In genomic region chr6:123001540-123001939, GRCh38 we compare ENCODE assay signal across 35 cellular contexts. TPM values are rescaled to one million over a fixed set of nuclear protein-coding genes. Genes with fewer than 3 reads are reported as not detected.
"Had no signal": no experiment of that assay in that cellular context is flagged by ENCODE, and none has a peak within 500 bp of the region (broad histone marks: within the 10 kb centered on the region; RNA-seq: fewer than 3 reads in every experiment).

No MANE protein-coding gene starts in this region.

- H3K27ac ChIP-seq: adrenal gland, body of pancreas, breast epithelium, cardiac muscle cell, colonic mucosa had no signal

- DNase-seq: activated CD4-positive, alpha-beta memory T cell treated with anti-CD3 and anti-CD28 coated beads for 36 hours; activated CD4-positive, alpha-beta T cell treated with anti-CD3 and anti-CD28 coated beads for 36 hours; activated CD4-positive, alpha-beta T cell treated with anti-CD3 and anti-CD28 coated beads, Interleukin-2, amount 10 ng/mL, durations not matched to agents 24 days and 14 days; activated CD4-positive, CD25-positive, alpha-beta regulatory T cell; activated CD4-positive, CD25-positive, alpha-beta regulatory T cell treated with anti-CD3 and anti-CD28 coated beads, Interleukin-2, amount 50 U/mL, for 72 hours; activated CD8-positive, alpha-beta memory T cell treated with anti-CD3 and anti-CD28 coated beads, Interleukin-2, amount 10 ng/mL, durations not matched to agents 7 days and 5 days; activated CD8-positive, alpha-beta memory T cell treated with anti-CD3 and anti-CD28 coated beads, Interleukin-2, amount 50 U/mL, for 4 hours; activated CD8-positive, alpha-beta T cell treated with anti-CD3 and anti-CD28 coated beads, Interleukin-2, amount 10 ng/mL, durations not matched to agents 7 days and 5 days; activated effector memory CD4-positive, alpha-beta T cell treated with anti-CD3 and anti-CD28 coated beads, Interleukin-2, amount 50 U/mL, for 16 hours; activated naive CD4-positive, alpha-beta T cell treated with anti-CD3 and anti-CD28 coated beads for 36 hours; activated naive CD8-positive, alpha-beta T cell treated with anti-CD3 and anti-CD28 coated beads for 36 hours; activated naive CD8-positive, alpha-beta T cell treated with anti-CD3 and anti-CD28 coated beads, Interleukin-2, amount 50 U/mL, for 24 hours; activated T-cell treated with anti-CD3 and anti-CD28 coated beads, Interleukin-2, amount 50 U/mL, for 1 hour; activated T-cell treated with anti-CD3 and anti-CD28 coated beads, Interleukin-2, amount 50 U/mL, for 48 hours; adrenal gland; amygdala; aorta; body of pancreas; central memory CD4-positive, alpha-beta T cell; cerebellar nuclear complex; colonic mucosa; effector CD8-positive, alpha-beta T cell; foreskin fibroblast; head of caudate nucleus; T-helper 2 cell had no signal

- H3K4me1 ChIP-seq: adrenal gland, colonic mucosa had no signal

- FAIRE-seq: frontal cortex had no signal

- H3K4me3 ChIP-seq: adrenal gland, body of pancreas, breast epithelium, cardiac muscle cell, colonic mucosa had no signal

- H3K9me3 Mint-ChIP-seq: activated CD4-positive, alpha-beta memory T cell treated with anti-CD3 and anti-CD28 coated beads for 36 hours; activated CD4-positive, alpha-beta T cell treated with anti-CD3 and anti-CD28 coated beads, Interleukin-2, amount 10 ng/mL, durations not matched to agents 24 days and 14 days; activated naive CD4-positive, alpha-beta T cell treated with anti-CD3 and anti-CD28 coated beads for 36 hours; activated naive CD4-positive, alpha-beta T cell treated with anti-CD3 and anti-CD28 coated beads, Interleukin-2, amount 50 U/mL, for 24 hours; activated naive CD8-positive, alpha-beta T cell treated with anti-CD3 and anti-CD28 coated beads for 36 hours; activated naive CD8-positive, alpha-beta T cell treated with anti-CD3 and anti-CD28 coated beads, Interleukin-2, amount 50 U/mL, for 24 hours; activated T-helper 1 cell treated with anti-CD3 and anti-CD28 coated beads, Interleukin-12 subunit alpha, Interleukin-12 subunit beta, Interleukin-2, Interleukin-4 antibody, amounts not matched to agents 30 ng/mL and 10 ng/mL and 1 ng/mL, durations not matched to agents 14 hours and 24 hours and 36 hours; activated T-helper 2 cell treated with anti-CD3 and anti-CD28 coated beads, Interferon-gamma antibody, Interleukin-2, Interleukin-4, amounts not matched to agents 10 μg/mL and 5 μg/mL and 100 μg/mL, durations not matched to agents 14 hours and 24 hours and 36 hours had no signal

- H3K36me3 Mint-ChIP-seq: activated CD4-positive, alpha-beta memory T cell treated with anti-CD3 and anti-CD28 coated beads for 36 hours; activated CD8-positive, alpha-beta memory T cell treated with anti-CD3 and anti-CD28 coated beads, Interleukin-2, amount 10 ng/mL, durations not matched to agents 7 days and 5 days; activated naive CD4-positive, alpha-beta T cell treated with anti-CD3 and anti-CD28 coated beads, Interleukin-2, amount 50 U/mL, for 24 hours had no signal

- H3K4me3 Mint-ChIP-seq: activated CD4-positive, alpha-beta memory T cell treated with anti-CD3 and anti-CD28 coated beads for 36 hours; activated CD4-positive, alpha-beta T cell treated with anti-CD3 and anti-CD28 coated beads for 36 hours; activated CD4-positive, alpha-beta T cell treated with anti-CD3 and anti-CD28 coated beads, Interleukin-2, amount 10 ng/mL, durations not matched to agents 24 days and 14 days; activated CD8-positive, alpha-beta memory T cell treated with anti-CD3 and anti-CD28 coated beads, Interleukin-2, amount 10 ng/mL, durations not matched to agents 7 days and 5 days; activated CD8-positive, alpha-beta T cell treated with anti-CD3 and anti-CD28 coated beads, Interleukin-2, amount 10 ng/mL, durations not matched to agents 7 days and 5 days; activated naive CD4-positive, alpha-beta T cell treated with anti-CD3 and anti-CD28 coated beads for 36 hours; activated naive CD4-positive, alpha-beta T cell treated with anti-CD3 and anti-CD28 coated beads, Interleukin-2, amount 50 U/mL, for 24 hours; activated naive CD8-positive, alpha-beta T cell treated with anti-CD3 and anti-CD28 coated beads for 36 hours; activated naive CD8-positive, alpha-beta T cell treated with anti-CD3 and anti-CD28 coated beads, Interleukin-2, amount 50 U/mL, for 24 hours; activated T-helper 1 cell treated with anti-CD3 and anti-CD28 coated beads, Interleukin-12 subunit alpha, Interleukin-12 subunit beta, Interleukin-2, Interleukin-4 antibody, amounts not matched to agents 30 ng/mL and 10 ng/mL and 1 ng/mL, durations not matched to agents 14 hours and 24 hours and 36 hours had no signal

- H3K9me3 ChIP-seq: adrenal gland, body of pancreas, breast epithelium, colonic mucosa had no signal

- H3K27ac Mint-ChIP-seq: activated CD4-positive, alpha-beta memory T cell treated with anti-CD3 and anti-CD28 coated beads for 36 hours; activated CD4-positive, alpha-beta T cell treated with anti-CD3 and anti-CD28 coated beads for 36 hours; activated CD4-positive, alpha-beta T cell treated with anti-CD3 and anti-CD28 coated beads, Interleukin-2, amount 10 ng/mL, durations not matched to agents 24 days and 14 days; activated CD8-positive, alpha-beta memory T cell treated with anti-CD3 and anti-CD28 coated beads, Interleukin-2, amount 10 ng/mL, durations not matched to agents 7 days and 5 days; activated CD8-positive, alpha-beta T cell treated with anti-CD3 and anti-CD28 coated beads, Interleukin-2, amount 10 ng/mL, durations not matched to agents 7 days and 5 days; activated naive CD4-positive, alpha-beta T cell treated with anti-CD3 and anti-CD28 coated beads for 36 hours; activated naive CD4-positive, alpha-beta T cell treated with anti-CD3 and anti-CD28 coated beads, Interleukin-2, amount 50 U/mL, for 24 hours; activated naive CD8-positive, alpha-beta T cell treated with anti-CD3 and anti-CD28 coated beads for 36 hours; activated naive CD8-positive, alpha-beta T cell treated with anti-CD3 and anti-CD28 coated beads, Interleukin-2, amount 50 U/mL, for 24 hours; activated T-helper 1 cell treated with anti-CD3 and anti-CD28 coated beads, Interleukin-12 subunit alpha, Interleukin-12 subunit beta, Interleukin-2, Interleukin-4 antibody, amounts not matched to agents 30 ng/mL and 10 ng/mL and 1 ng/mL, durations not matched to agents 14 hours and 24 hours and 36 hours; activated T-helper 2 cell treated with anti-CD3 and anti-CD28 coated beads, Interferon-gamma antibody, Interleukin-2, Interleukin-4, amounts not matched to agents 10 μg/mL and 5 μg/mL and 100 μg/mL, durations not matched to agents 14 hours and 24 hours and 36 hours had no signal

- H3K4me1 Mint-ChIP-seq: activated CD4-positive, alpha-beta T cell treated with anti-CD3 and anti-CD28 coated beads for 36 hours; activated CD4-positive, alpha-beta T cell treated with anti-CD3 and anti-CD28 coated beads, Interleukin-2, amount 10 ng/mL, durations not matched to agents 24 days and 14 days; activated CD8-positive, alpha-beta memory T cell treated with anti-CD3 and anti-CD28 coated beads, Interleukin-2, amount 10 ng/mL, durations not matched to agents 7 days and 5 days; activated naive CD4-positive, alpha-beta T cell treated with anti-CD3 and anti-CD28 coated beads, Interleukin-2, amount 50 U/mL, for 24 hours; activated naive CD8-positive, alpha-beta T cell treated with anti-CD3 and anti-CD28 coated beads for 36 hours; activated naive CD8-positive, alpha-beta T cell treated with anti-CD3 and anti-CD28 coated beads, Interleukin-2, amount 50 U/mL, for 24 hours had no signal

- ATAC-seq: activated CD4-positive, alpha-beta T cell treated with anti-CD3 and anti-CD28 coated beads for 36 hours; activated CD8-positive, alpha-beta memory T cell treated with anti-CD3 and anti-CD28 coated beads, Interleukin-2, amount 10 ng/mL, durations not matched to agents 7 days and 5 days; activated CD8-positive, alpha-beta T cell treated with anti-CD3 and anti-CD28 coated beads, Interleukin-2, amount 10 ng/mL, durations not matched to agents 7 days and 5 days; activated naive CD8-positive, alpha-beta T cell treated with anti-CD3 and anti-CD28 coated beads, Interleukin-2, amount 50 U/mL, for 24 hours; body of pancreas; esophagus mucosa had no signal

- H3K27me3 ChIP-seq: body of pancreas had no signal

- H3K36me3 ChIP-seq: adrenal gland, breast epithelium, cardiac muscle cell, colonic mucosa had no signal

RNA-seq across cellular contexts. Expression of gene CLVS2, which starts 5.5 kb away (rescaled TPM):
- total RNA-seq: activated CD4-positive, alpha-beta memory T cell treated with anti-CD3 and anti-CD28 coated beads for 36 hours; activated CD4-positive, alpha-beta T cell treated with anti-CD3 and anti-CD28 coated beads for 36 hours; activated CD4-positive, alpha-beta T cell treated with anti-CD3 and anti-CD28 coated beads, Interleukin-2, amount 10 ng/mL, durations not matched to agents 24 days and 14 days; activated CD8-positive, alpha-beta memory T cell treated with anti-CD3 and anti-CD28 coated beads for 36 hours; activated CD8-positive, alpha-beta memory T cell treated with anti-CD3 and anti-CD28 coated beads, Interleukin-2, amount 10 ng/mL, durations not matched to agents 7 days and 5 days; activated CD8-positive, alpha-beta T cell treated with anti-CD3 and anti-CD28 coated beads, Interleukin-2, amount 10 ng/mL, durations not matched to agents 7 days and 5 days; activated naive CD4-positive, alpha-beta T cell treated with anti-CD3 and anti-CD28 coated beads for 36 hours; activated naive CD8-positive, alpha-beta T cell treated with anti-CD3 and anti-CD28 coated beads for 36 hours; activated T-helper 1 cell treated with anti-CD3 and anti-CD28 coated beads, Interleukin-12 subunit alpha, Interleukin-12 subunit beta, Interleukin-2, Interleukin-4 antibody, amounts not matched to agents 30 ng/mL and 10 ng/mL and 1 ng/mL, durations not matched to agents 14 hours and 24 hours and 36 hours; activated T-helper 2 cell treated with anti-CD3 and anti-CD28 coated beads, Interferon-gamma antibody, Interleukin-2, Interleukin-4, amounts not matched to agents 10 μg/mL and 5 μg/mL and 100 μg/mL, durations not matched to agents 14 hours and 24 hours and 36 hours; breast epithelium; dermis microvascular lymphatic vessel endothelial cell; epithelial cell of proximal tubule; esophagus mucosa had no signal
- polyA plus RNA-seq: cardiac muscle cell had no signal
